In the genomic region with DNA sequence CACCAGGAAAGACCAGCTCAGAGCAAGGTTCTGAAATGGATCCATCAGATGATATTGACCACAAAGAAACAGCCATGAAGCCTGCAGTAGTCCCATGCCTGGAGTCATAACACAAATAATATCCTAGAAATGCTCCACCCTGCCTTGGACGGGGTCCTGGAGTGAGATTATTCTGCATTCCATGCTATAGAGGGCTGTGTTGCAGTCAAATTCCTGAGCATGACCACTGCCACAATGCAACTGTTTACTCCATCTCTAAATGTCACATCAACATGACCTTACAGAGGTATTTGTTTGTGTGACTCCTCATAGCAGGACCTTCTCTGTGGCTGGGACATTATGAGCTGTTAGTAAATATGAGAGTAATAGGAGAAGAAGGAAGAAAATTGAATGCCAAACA, we compare ENCODE assay signal across 15 cellular contexts.
DNase-seq lines count a peak whose midpoint lies in the region; ATAC-seq and TF ChIP-seq lines count a peak whose summit lies in the region.
"Had no signal": no experiment of that assay in that cellular context is flagged by ENCODE, and none has a peak within 500 bp of the region (broad histone marks: within the 10 kb centered on the region; RNA-seq: fewer than 3 reads in every experiment).

No MANE protein-coding gene starts in this region.

- no peaks in the 10 kb centered on the region for H3K4me1 ChIP-seq in liver (ENCODE audit: control insufficient read depth in 4 of 4, insufficient read depth in 4 of 4, low read length in 3 of 4)

- H3K9ac ChIP-seq in liver (ENCODE audit: low read depth in 1 of 2, low read length in 2 of 2), result no peak overlapping the region

- no peak overlapping the region for H3K27ac Mint-ChIP-seq in chondrocyte (ENCODE audit: unreplicated experiment)
- H3K27ac Mint-ChIP-seq in stimulated activated memory B cell treated with anti-CD40 and anti-IgM and Interleukin-4, amounts not matched to agents 10 μg/mL and 1 μg/mL and 100 μg/mL, for 72 hours, result no peak overlapping the region
- H3K27ac Mint-ChIP-seq: activated naive CD8-positive, alpha-beta T cell; dendritic cell treated with granulocyte-macrophage colony-stimulating factor and Interleukin-4, amounts not matched to agents 40 ng/mL and 50 ng/mL, for 4 days; naive B cell had no signal

- peak; percentile 71 for DNase-seq in AG10803 (ENCODE audit: low read depth)
- DNase-seq in LHCN-M2 (ENCODE audit: low read depth), result peak; percentile 88
- DNase-seq in chondrocyte (ENCODE audit: low spot score), result no peak
- no peak for DNase-seq in NCI-H2171 treated with DMSO at 0.1 percent for 48 hours (lab: John Stamatoyannopoulos, UW)
- no peak for DNase-seq in NCI-H2081 (lab: John Stamatoyannopoulos, UW)
- DNase-seq: naive B cell; NCI-H187; stimulated activated naive CD4-positive, alpha-beta T cell treated with Interleukin-2 at 50 U/mL for 16 hours; WERI-Rb-1 had no signal

- TF ChIP-seq RAD21 in liver (IDR thresholded peaks at IDR 0.05), result no peak

- no peak for ATAC-seq in stimulated activated memory B cell treated with anti-CD40 and anti-IgM and Interleukin-4, amounts not matched to agents 10 μg/mL and 1 μg/mL and 100 μg/mL, for 72 hours
- no peak for ATAC-seq in HG02981 (IDR thresholded peaks at IDR 0.05; ENCODE audit: unreplicated experiment)

- H3K9me3 ChIP-seq in liver (ENCODE audit: control insufficient read depth in 4 of 4, low read length in 3 of 4), result peaks cover 0 to 2% (median 0%) of the 10 kb centered on the region in 4 donors

- H3K27me3 ChIP-seq in liver (ENCODE audit: control insufficient read depth in 4 of 4, insufficient read depth in 4 of 4, low read length in 3 of 4), result peaks cover 0 to 6% (median 0%) of the 10 kb centered on the region in 4 donors

- TF ChIP-seq CTCF in AG10803 (conservative IDR thresholded peaks at IDR 0.05; ENCODE audit: low read length) (peak; percentile 49), chondrocyte (IDR thresholded peaks at IDR 0.05) (peak; percentile 58), liver (IDR thresholded peaks at IDR 0.05; ENCODE audit: low read depth, low read length, missing input control) (no peak)

- H3K4me1 Mint-ChIP-seq in chondrocyte (ENCODE audit: low read depth), result no peaks in the 10 kb centered on the region
- no peaks in the 10 kb centered on the region for H3K4me1 Mint-ChIP-seq in stimulated activated memory B cell treated with anti-CD40 and anti-IgM and Interleukin-4, amounts not matched to agents 10 μg/mL and 1 μg/mL and 100 μg/mL, for 72 hours
- H3K4me1 Mint-ChIP-seq: naive B cell had no signal

- no peaks in the 10 kb centered on the region for H3K36me3 ChIP-seq in liver (ENCODE audit: control insufficient read depth in 4 of 4, insufficient read depth in 3 of 4, low read depth in 1 of 4, low read length in 3 of 4)
- H3K36me3 ChIP-seq: WERI-Rb-1 had no signal

- H3K4me3 Mint-ChIP-seq in chondrocyte (ENCODE audit: unreplicated experiment), result no peak overlapping the region
- H3K4me3 Mint-ChIP-seq in stimulated activated memory B cell treated with anti-CD40 and anti-IgM and Interleukin-4, amounts not matched to agents 10 μg/mL and 1 μg/mL and 100 μg/mL, for 72 hours, result no peak overlapping the region
- H3K4me3 Mint-ChIP-seq: activated naive CD8-positive, alpha-beta T cell; dendritic cell treated with granulocyte-macrophage colony-stimulating factor and Interleukin-4, amounts not matched to agents 40 ng/mL and 50 ng/mL, for 4 days; naive B cell had no signal

- H3K36me3 Mint-ChIP-seq in chondrocyte (ENCODE audit: low read depth), result no peaks in the 10 kb centered on the region
- no peaks in the 10 kb centered on the region for H3K36me3 Mint-ChIP-seq in stimulated activated memory B cell treated with anti-CD40 and anti-IgM and Interleukin-4, amounts not matched to agents 10 μg/mL and 1 μg/mL and 100 μg/mL, for 72 hours
- H3K36me3 Mint-ChIP-seq: activated naive CD8-positive, alpha-beta T cell; naive B cell had no signal

- H3K27ac ChIP-seq in liver (ENCODE audit: low read depth in 1 of 2, low read length in 2 of 2), result no peak overlapping the region
- H3K27ac ChIP-seq: C4-2B, WERI-Rb-1 had no signal

- no peaks in the 10 kb centered on the region for H3K9me3 Mint-ChIP-seq in chondrocyte (ENCODE audit: low read depth)
- H3K9me3 Mint-ChIP-seq in stimulated activated memory B cell treated with anti-CD40 and anti-IgM and Interleukin-4, amounts not matched to agents 10 μg/mL and 1 μg/mL and 100 μg/mL, for 72 hours, result no peaks in the 10 kb centered on the region
- H3K9me3 Mint-ChIP-seq: dendritic cell treated with granulocyte-macrophage colony-stimulating factor and Interleukin-4, amounts not matched to agents 40 ng/mL and 50 ng/mL, for 4 days; naive B cell had no signal

- H3K4me3 ChIP-seq in AG10803 (ENCODE audit: low read length) (no peak overlapping the region), liver (ENCODE audit: low read depth in 1 of 3, low read length in 3 of 3) (no peak overlapping the region)

- WGBS in liver, result 22% methylated on average over 1 of the region's 1 CpG

- H3K27me3 Mint-ChIP-seq in chondrocyte (ENCODE audit: low read depth), result no peaks in the 10 kb centered on the region
- no peaks in the 10 kb centered on the region for H3K27me3 Mint-ChIP-seq in stimulated activated memory B cell treated with anti-CD40 and anti-IgM and Interleukin-4, amounts not matched to agents 10 μg/mL and 1 μg/mL and 100 μg/mL, for 72 hours
- H3K27me3 Mint-ChIP-seq: dendritic cell treated with granulocyte-macrophage colony-stimulating factor and Interleukin-4, amounts not matched to agents 40 ng/mL and 50 ng/mL, for 4 days had no signal

TF ChIP-seq in liver, 16 proteins besides CTCF, POLR2A, EP300 and RAD21:
- no peak for TF ChIP-seq JUND (IDR thresholded peaks at IDR 0.05)
- no peak for TF ChIP-seq RXRA (IDR thresholded peaks at IDR 0.05)
- no peak for TF ChIP-seq FOXA2 (IDR thresholded peaks at IDR 0.05)
- TF ChIP-seq, protein P1, sequence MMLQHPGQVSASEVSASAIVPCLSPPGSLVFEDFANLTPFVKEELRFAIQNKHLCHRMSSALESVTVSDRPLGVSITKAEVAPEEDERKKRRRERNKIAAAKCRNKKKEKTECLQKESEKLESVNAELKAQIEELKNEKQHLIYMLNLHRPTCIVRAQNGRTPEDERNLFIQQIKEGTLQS (IDR thresholded peaks at IDR 0.05), result no peak
- peak; percentile 43 for TF ChIP-seq NR2F2 (IDR thresholded peaks at IDR 0.05)

Comparison
In these comparisons a context has a peak if more than half of its experiments do, and no peak if none do; other contexts are left out.
1. DNase-seq: peak in AG10803 (single experiment) and LHCN-M2 (single experiment); none in chondrocyte (single experiment), NCI-H2171 treated with DMSO at 0.1 percent for 48 hours (single experiment) and NCI-H2081 (0 of 2).